Comparison of ENCODE assay signal across 21 cellular contexts in the genomic region with DNA sequence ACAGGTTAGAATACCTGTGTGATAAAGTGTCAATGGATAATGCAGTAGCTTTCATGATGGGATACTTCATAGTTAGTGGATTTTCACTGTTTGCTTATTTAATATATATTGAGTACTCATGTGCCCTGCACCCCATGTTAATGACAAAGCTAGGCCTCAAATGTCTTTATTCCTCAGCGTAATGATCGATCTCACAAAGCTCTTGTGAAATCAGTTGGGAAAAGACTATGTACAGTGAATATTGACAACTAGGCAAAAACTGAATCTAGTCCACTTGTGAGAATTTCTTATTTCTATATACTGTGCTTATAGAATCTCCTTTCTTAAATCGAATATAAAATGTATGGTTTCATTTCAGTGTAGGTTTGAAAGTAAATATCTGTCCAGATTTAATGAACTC. TPM values are rescaled to one million over a fixed set of nuclear protein-coding genes. Genes with fewer than 3 reads are reported as not detected.
A peak's percentile ranks its signal among the peaks of the same experiment; 100 is the strongest.
DNase-seq lines count a peak whose midpoint lies in the region; ATAC-seq and TF ChIP-seq lines count a peak whose summit lies in the region.
"Had no signal": no experiment of that assay in that cellular context is flagged by ENCODE, and none has a peak within 500 bp of the region (broad histone marks: within the 10 kb centered on the region; RNA-seq: fewer than 3 reads in every experiment).

No MANE protein-coding gene starts in this region.

- no peak overlapping the region for H3K4me3 Mint-ChIP-seq in T-helper 1 cell treated with Interleukin-12 subunit alpha and Interleukin-12 subunit beta and Interleukin-4 antibody, amounts not matched to agents 30 μg/mL and 1 μg/mL, for 36 hours
- no peak overlapping the region for H3K4me3 Mint-ChIP-seq in activated T-cell treated with anti-CD3 and anti-CD28 coated beads, Interleukin-2, amount 50 U/mL, for 72 hours
- no peak overlapping the region for H3K4me3 Mint-ChIP-seq in osteocyte (ENCODE audit: unreplicated experiment)
- H3K4me3 Mint-ChIP-seq: CD4-positive, alpha-beta T cell; H9 had no signal

- peak overlapping the region; percentile 51 for H3K27ac ChIP-seq in SK-N-MC
- H3K27ac ChIP-seq: 22Rv1, A549, C4-2B, HL-60 had no signal

- DNase-seq in T-helper 1 cell, result no peak
- DNase-seq in activated T-cell treated with anti-CD3 and anti-CD28 coated beads, Interleukin-2, amount 50 U/mL, for 72 hours, result no peak
- no peak for DNase-seq in activated T-cell treated with anti-CD3 and anti-CD28 coated beads, Interleukin-2, amount 50 U/mL, for 48 hours
- DNase-seq in SK-N-MC (ENCODE audit: low read depth, low spot score), result no peak
- no peak for DNase-seq in osteocyte (ENCODE audit: extremely low spot score, unreplicated experiment)
- DNase-seq in HUDEP-2 (lab: John Stamatoyannopoulos, UW; ENCODE audit: unreplicated experiment in 76 of 76), result no peak
- no peak for DNase-seq in HCEC 1CT
- DNase-seq: AML-193; Caco-2; CD4-positive, alpha-beta T cell; DND-41; EL; H9; IMR-90 had no signal

- no peaks in the 10 kb centered on the region for H3K9me3 Mint-ChIP-seq in T-helper 1 cell treated with Interleukin-12 subunit alpha and Interleukin-12 subunit beta and Interleukin-4 antibody, amounts not matched to agents 30 μg/mL and 1 μg/mL, for 36 hours
- no peaks in the 10 kb centered on the region for H3K9me3 Mint-ChIP-seq in activated T-cell treated with anti-CD3 and anti-CD28 coated beads, Interleukin-2, amount 50 U/mL, for 72 hours
- no peaks in the 10 kb centered on the region for H3K9me3 Mint-ChIP-seq in osteocyte (ENCODE audit: unreplicated experiment)
- H3K9me3 Mint-ChIP-seq: CD4-positive, alpha-beta T cell; H9 had no signal

- H3K4me1 Mint-ChIP-seq in T-helper 1 cell treated with Interleukin-12 subunit alpha and Interleukin-12 subunit beta and Interleukin-4 antibody, amounts not matched to agents 30 μg/mL and 1 μg/mL, for 36 hours (ENCODE audit: low read depth), result peaks cover 37% of the 10 kb centered on the region
- no peaks in the 10 kb centered on the region for H3K4me1 Mint-ChIP-seq in activated T-cell treated with anti-CD3 and anti-CD28 coated beads, Interleukin-2, amount 50 U/mL, for 72 hours (ENCODE audit: low read depth)
- peaks cover 16% of the 10 kb centered on the region for H3K4me1 Mint-ChIP-seq in osteocyte (ENCODE audit: unreplicated experiment)
- H3K4me1 Mint-ChIP-seq: H9 had no signal

- no peak overlapping the region for H3K4me3 ChIP-seq in SK-N-MC
- H3K4me3 ChIP-seq: A549, GM12878 had no signal

- H3K36me3 Mint-ChIP-seq in T-helper 1 cell treated with Interleukin-12 subunit alpha and Interleukin-12 subunit beta and Interleukin-4 antibody, amounts not matched to agents 30 μg/mL and 1 μg/mL, for 36 hours (ENCODE audit: low read depth), result peaks cover 48% of the 10 kb centered on the region
- H3K36me3 Mint-ChIP-seq in activated T-cell treated with anti-CD3 and anti-CD28 coated beads, Interleukin-2, amount 50 U/mL, for 72 hours (ENCODE audit: insufficient read depth in 2 of 2), result peaks cover 9 to 62% of the 10 kb centered on the region in 2 donors
- peaks cover 31% of the 10 kb centered on the region for H3K36me3 Mint-ChIP-seq in osteocyte (ENCODE audit: unreplicated experiment)

- ATAC-seq in activated T-cell treated with anti-CD3 and anti-CD28 coated beads, Interleukin-2, amount 50 U/mL, for 72 hours (replicated peaks in 1 of 2), result no peak
- ATAC-seq: A549, GM12878 had no signal

- no peaks in the 10 kb centered on the region for H3K27me3 Mint-ChIP-seq in T-helper 1 cell treated with Interleukin-12 subunit alpha and Interleukin-12 subunit beta and Interleukin-4 antibody, amounts not matched to agents 30 μg/mL and 1 μg/mL, for 36 hours (ENCODE audit: low read depth)
- H3K27me3 Mint-ChIP-seq in activated T-cell treated with anti-CD3 and anti-CD28 coated beads, Interleukin-2, amount 50 U/mL, for 72 hours (ENCODE audit: low read depth), result no peaks in the 10 kb centered on the region
- H3K27me3 Mint-ChIP-seq in osteocyte (ENCODE audit: unreplicated experiment), result no peaks in the 10 kb centered on the region
- H3K27me3 Mint-ChIP-seq: CD4-positive, alpha-beta T cell had no signal

- H3K9me3 ChIP-seq in SK-N-MC (ENCODE audit: low read depth, low read length), result no peaks in the 10 kb centered on the region
- H3K9me3 ChIP-seq: A549, Caco-2 had no signal

- H3K27ac Mint-ChIP-seq in T-helper 1 cell treated with Interleukin-12 subunit alpha and Interleukin-12 subunit beta and Interleukin-4 antibody, amounts not matched to agents 30 μg/mL and 1 μg/mL, for 36 hours, result peak overlapping the region; percentile 60
- H3K27ac Mint-ChIP-seq in activated T-cell treated with anti-CD3 and anti-CD28 coated beads, Interleukin-2, amount 50 U/mL, for 72 hours, result peak overlapping the region; percentile 8
- peak overlapping the region; percentile 35 for H3K27ac Mint-ChIP-seq in osteocyte (ENCODE audit: unreplicated experiment)
- H3K27ac Mint-ChIP-seq: H9 had no signal

- peaks cover 99% of the 10 kb centered on the region for H3K36me3 ChIP-seq in SK-N-MC (ENCODE audit: insufficient read depth, low read length)

- H3K9ac ChIP-seq in SK-N-MC (ENCODE audit: insufficient read length), result no peak overlapping the region

- no peak for TF ChIP-seq CTCF in osteocyte (IDR thresholded peaks at IDR 0.05)

RNA-seq across cellular contexts. Expression of gene SMC4, which starts 17.9 kb away (rescaled TPM):
- total RNA-seq in activated T-cell treated with anti-CD3 and anti-CD28 coated beads, Interleukin-2, amount 50 U/mL, for 72 hours, result 100 to 1,000 TPM; 167 to 206 TPM
- total RNA-seq in osteocyte, result 59.2 and 68.8 TPM in 2 replicates

RNA-seq across cellular contexts. Expression of gene IFT80, which starts 18.3 kb away (rescaled TPM):
- total RNA-seq in activated T-cell treated with anti-CD3 and anti-CD28 coated beads, Interleukin-2, amount 50 U/mL, for 72 hours, result 10 to 100 TPM; 22.2 to 22.7 TPM
- total RNA-seq in osteocyte, result 42.8 and 43.3 TPM in 2 replicates

RNA-seq across cellular contexts. Expression of gene TRIM59, which starts 32.3 kb away (rescaled TPM):
- total RNA-seq in activated T-cell treated with anti-CD3 and anti-CD28 coated beads, Interleukin-2, amount 50 U/mL, for 72 hours, result 10 to 100 TPM; 39.9 to 41.8 TPM
- 36.0 and 40.3 TPM in 2 replicates for total RNA-seq in osteocyte
- total RNA-seq: G401 had no signal

Comparison
In these comparisons a context has a peak if more than half of its experiments do, and no peak if none do; other contexts are left out.
1. H3K27ac Mint-ChIP-seq: peak in every context shown above with its lines; median percentile 60 in T-helper 1 cell treated with Interleukin-12 subunit alpha and Interleukin-12 subunit beta and Interleukin-4 antibody, amounts not matched to agents 30 μg/mL and 1 μg/mL, for 36 hours; 35 in osteocyte; 8 in activated T-cell treated with anti-CD3 and anti-CD28 coated beads, Interleukin-2, amount 50 U/mL, for 72 hours.